In genomic region chr4:51909236-51909703, GRCh38 we compare ENCODE assay signal across 1 cellular context.
TF ChIP-seq lines count a peak whose summit lies in the region.

No MANE protein-coding gene starts in this region.

TF ChIP-seq in HepG2, 621 proteins besides CTCF, POLR2A, EP300 and RAD21 (continued from another document and continues in another):
- TF ChIP-seq ZHX2 (IDR thresholded peaks at IDR 0.05; ENCODE audit: low read depth), result peak; percentile 81; the same call in 1 of the 2 replicates
- no peak for TF ChIP-seq ZHX2 (CRISPR knock-in tag; IDR thresholded peaks at IDR 0.05; ENCODE audit: borderline replicate concordance)
- TF ChIP-seq ZNF598 (CRISPR knock-in tag; IDR thresholded peaks at IDR 0.05; ENCODE audit: borderline replicate concordance), result no peak; the same call in 1 of the 2 replicates
- no peak for TF ChIP-seq CSRNP2 (CRISPR knock-in tag; conservative IDR thresholded peaks at IDR 0.05; ENCODE audit: low read depth)
- TF ChIP-seq PHF20 (CRISPR knock-in tag; IDR thresholded peaks at IDR 0.05), result peak; percentile 56; the same call in 1 of the 2 replicates
- no peak for TF ChIP-seq NR1H2 (CRISPR knock-in tag; IDR thresholded peaks at IDR 0.05; ENCODE audit: borderline replicate concordance, low read depth)
- no peak for TF ChIP-seq ZNF740 (CRISPR knock-in tag; IDR thresholded peaks at IDR 0.05)
- TF ChIP-seq PRDM15 (CRISPR knock-in tag; IDR thresholded peaks at IDR 0.05), result no peak
- TF ChIP-seq STAG1 (CRISPR knock-in tag; IDR thresholded peaks at IDR 0.05), result no peak; the same call in 1 of the 2 replicates
- peak; percentile 99 for TF ChIP-seq ELF3 (CRISPR knock-in tag; IDR thresholded peaks at IDR 0.05)
- TF ChIP-seq ZNF556 (CRISPR knock-in tag; IDR thresholded peaks at IDR 0.05; ENCODE audit: borderline replicate concordance), result peak; percentile 92
- no peak for TF ChIP-seq ZNF713 (CRISPR knock-in tag; IDR thresholded peaks at IDR 0.05)
- no peak for TF ChIP-seq PTBP1 (IDR thresholded peaks at IDR 0.05; ENCODE audit: low read depth, low read length, poor library complexity, severe bottlenecking)
- TF ChIP-seq ZNF660 (CRISPR knock-in tag; IDR thresholded peaks at IDR 0.05; ENCODE audit: borderline replicate concordance, low read depth), result no peak
- TF ChIP-seq ARID4A (CRISPR knock-in tag; IDR thresholded peaks at IDR 0.05; ENCODE audit: borderline replicate concordance), result peak; percentile 89
- TF ChIP-seq MYNN (CRISPR knock-in tag; IDR thresholded peaks at IDR 0.05; ENCODE audit: low read depth), result no peak
- TF ChIP-seq ATM (IDR thresholded peaks at IDR 0.05; ENCODE audit: borderline replicate concordance), result no peak; the same call in 1 of the 2 replicates
- no peak for TF ChIP-seq RFX3 (CRISPR knock-in tag; IDR thresholded peaks at IDR 0.05)
- 0 out of 2 replicates have a peak, but pooled peaks have one; percentile 65 for TF ChIP-seq ZBTB34 (CRISPR knock-in tag; IDR thresholded peaks at IDR 0.05)
- no peak for TF ChIP-seq NFRKB (IDR thresholded peaks at IDR 0.05)
- TF ChIP-seq KDM1A (CRISPR knock-in tag; IDR thresholded peaks at IDR 0.05), result peak; percentile 83
- TF ChIP-seq ZNF616 (CRISPR knock-in tag; IDR thresholded peaks at IDR 0.05; ENCODE audit: low read depth), result peak; percentile 56
- TF ChIP-seq TEF (CRISPR knock-in tag; IDR thresholded peaks at IDR 0.05), result peak; percentile 74; the same call in 1 of the 2 replicates
- TF ChIP-seq GLI4 (CRISPR knock-in tag; IDR thresholded peaks at IDR 0.05; ENCODE audit: borderline replicate concordance), result 0 out of 2 replicates have a peak, but pooled peaks have one; percentile 13
- peak; percentile 62; the same call in 1 of the 2 replicates for TF ChIP-seq ZNF782 (CRISPR knock-in tag; IDR thresholded peaks at IDR 0.05; ENCODE audit: borderline replicate concordance)
- no peak for TF ChIP-seq ZNF75D (CRISPR knock-in tag; IDR thresholded peaks at IDR 0.05; ENCODE audit: borderline replicate concordance)
- TF ChIP-seq CCAR2 (optimal IDR thresholded peaks at IDR 0.05; ENCODE audit: low read depth, low read length), result peak; percentile 63
- TF ChIP-seq ZNF136 (CRISPR knock-in tag; IDR thresholded peaks at IDR 0.05; ENCODE audit: low read depth), result peak; percentile 93
- peak in 1 of 2 experiments; percentile 94; a peak in 2 of 4 replicates for TF ChIP-seq ATF4 (CRISPR knock-in tag; IDR thresholded peaks at IDR 0.05)
- peak; percentile 97 for TF ChIP-seq MIXL1 (CRISPR knock-in tag; IDR thresholded peaks at IDR 0.05)
- TF ChIP-seq PITX1 (CRISPR knock-in tag; IDR thresholded peaks at IDR 0.05), result peak; percentile 83
- TF ChIP-seq ATRX (CRISPR knock-in tag; IDR thresholded peaks at IDR 0.05; ENCODE audit: borderline replicate concordance), result no peak
